ENCODE assay signal across 27 cellular contexts in the genomic region with DNA sequence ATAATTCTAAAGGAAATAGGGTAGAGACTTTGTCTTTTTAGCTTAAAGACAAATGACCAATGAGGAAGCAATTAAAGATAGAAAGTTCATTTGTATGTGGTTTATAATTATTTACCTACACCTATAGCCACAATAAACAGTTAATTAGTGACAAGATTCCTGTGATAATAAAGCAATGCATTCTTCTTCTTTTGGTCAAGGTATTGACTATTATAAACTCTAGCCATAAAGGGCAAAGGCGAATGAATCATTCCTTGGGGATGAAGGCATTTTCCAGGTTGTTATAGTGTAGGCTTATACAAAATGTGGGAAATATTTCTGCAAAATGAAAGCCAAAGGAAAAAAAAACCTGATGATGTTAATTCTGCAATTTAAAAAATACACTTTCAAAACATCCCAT.
"Had no signal": no experiment of that assay in that cellular context is flagged by ENCODE, and none has a peak within 500 bp of the region (broad histone marks: within the 10 kb centered on the region; RNA-seq: fewer than 3 reads in every experiment).

No MANE protein-coding gene starts in this region.

- H3K9me3 ChIP-seq: adrenal gland, MG63, SJCRH30, SK-N-SH had no signal

- DNase-seq: activated CD4-positive, alpha-beta memory T cell treated with anti-CD3 and anti-CD28 coated beads, Interleukin-2, amount 10 ng/mL, durations not matched to agents 7 days and 5 days; activated CD4-positive, alpha-beta T cell treated with anti-CD3 and anti-CD28 coated beads, Interleukin-2, amount 10 ng/mL, durations not matched to agents 7 days and 5 days; activated CD4-positive, CD25-positive, alpha-beta regulatory T cell; activated naive CD4-positive, alpha-beta T cell treated with anti-CD3 and anti-CD28 coated beads, Interleukin-2, amount 50 U/mL, for 16 hours; activated naive CD8-positive, alpha-beta T cell treated with anti-CD3 and anti-CD28 coated beads, Interleukin-2, amount 10 ng/mL, durations not matched to agents 7 days and 5 days; activated T-cell treated with anti-CD3 and anti-CD28 coated beads for 4 hours; adrenal gland; anterior cingulate cortex; MG63; MV-4-11; NCI-H1092 treated with DMSO at 0.1 percent for 48 hours; NCI-H1417 treated with DMSO at 0.1 percent for 48 hours; NCI-H1694; NCI-H2029; NCI-H2107; NCI-H2171 treated with DMSO at 0.1 percent for 48 hours; NCI-H226; NCI-H526; NCI-H774; OCI-M1; RPMI8226; SJCRH30; SK-N-SH; T-helper 1 cell had no signal

- H3K4me3 Mint-ChIP-seq: activated CD4-positive, alpha-beta memory T cell treated with anti-CD3 and anti-CD28 coated beads, Interleukin-2, amount 10 ng/mL, durations not matched to agents 7 days and 5 days; activated CD4-positive, alpha-beta T cell treated with anti-CD3 and anti-CD28 coated beads, Interleukin-2, amount 10 ng/mL, durations not matched to agents 7 days and 5 days; activated naive CD8-positive, alpha-beta T cell treated with anti-CD3 and anti-CD28 coated beads, Interleukin-2, amount 10 ng/mL, durations not matched to agents 7 days and 5 days had no signal

- H3K36me3 ChIP-seq: MG63, SJCRH30 had no signal

- H3K27ac Mint-ChIP-seq: activated CD4-positive, alpha-beta memory T cell treated with anti-CD3 and anti-CD28 coated beads, Interleukin-2, amount 10 ng/mL, durations not matched to agents 7 days and 5 days; activated CD4-positive, alpha-beta T cell treated with anti-CD3 and anti-CD28 coated beads, Interleukin-2, amount 10 ng/mL, durations not matched to agents 7 days and 5 days; activated naive CD8-positive, alpha-beta T cell treated with anti-CD3 and anti-CD28 coated beads, Interleukin-2, amount 10 ng/mL, durations not matched to agents 7 days and 5 days had no signal

- H3K27ac ChIP-seq: SJCRH30, VCaP had no signal

- H3K27me3 ChIP-seq: adrenal gland, MG63, SJCRH30 had no signal

- H3K9ac ChIP-seq: SK-N-SH had no signal

- H3K36me3 Mint-ChIP-seq: activated naive CD8-positive, alpha-beta T cell treated with anti-CD3 and anti-CD28 coated beads, Interleukin-2, amount 10 ng/mL, durations not matched to agents 7 days and 5 days had no signal

- H3K4me3 ChIP-seq: adrenal gland, MG63, SJCRH30 had no signal

- H3K4me2 ChIP-seq: SK-N-SH had no signal

- ATAC-seq: Panc1, Right ventricle myocardium inferior had no signal

- H3K4me1 ChIP-seq: SJCRH30 had no signal

- H3K9me3 Mint-ChIP-seq: activated CD4-positive, alpha-beta memory T cell treated with anti-CD3 and anti-CD28 coated beads, Interleukin-2, amount 10 ng/mL, durations not matched to agents 7 days and 5 days; activated CD4-positive, alpha-beta T cell treated with anti-CD3 and anti-CD28 coated beads, Interleukin-2, amount 10 ng/mL, durations not matched to agents 7 days and 5 days; activated naive CD8-positive, alpha-beta T cell treated with anti-CD3 and anti-CD28 coated beads, Interleukin-2, amount 10 ng/mL, durations not matched to agents 7 days and 5 days had no signal
